12 cellular contexts compared by ENCODE assay signal in the genomic region with DNA sequence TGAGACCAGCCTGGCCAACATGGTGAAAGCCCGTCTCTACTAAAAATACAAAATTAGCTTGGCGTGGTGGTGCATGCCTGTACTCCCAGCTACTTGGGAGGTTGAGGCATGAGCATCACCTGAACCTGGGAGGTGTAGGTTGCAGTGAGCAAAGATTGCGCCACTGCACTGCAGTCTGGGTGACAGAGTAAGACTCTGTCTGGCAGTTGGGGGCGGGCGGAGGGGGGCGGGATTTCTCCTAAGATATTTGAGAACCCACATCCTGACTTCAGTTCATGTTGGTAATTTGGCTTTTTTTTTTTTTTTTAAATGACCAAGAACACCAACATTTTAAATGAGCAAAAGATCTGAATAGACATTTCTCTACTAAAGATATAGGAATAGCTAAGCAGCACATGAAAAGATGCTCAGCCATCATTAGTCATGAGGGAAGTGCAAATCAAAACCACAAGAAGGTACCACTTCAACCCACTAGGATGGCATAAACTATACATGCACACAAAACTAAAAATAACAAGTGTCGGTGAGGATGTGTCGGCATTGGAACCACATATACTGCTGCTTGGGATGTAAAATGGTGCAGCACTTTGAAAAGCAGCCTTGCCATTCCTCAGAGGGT.
DNase-seq lines count a peak whose midpoint lies in the region; ATAC-seq and TF ChIP-seq lines count a peak whose summit lies in the region.
"Had no signal": no experiment of that assay in that cellular context is flagged by ENCODE, and none has a peak within 500 bp of the region (broad histone marks: within the 10 kb centered on the region; RNA-seq: fewer than 3 reads in every experiment).

No MANE protein-coding gene starts in this region.

- H3K9me3 ChIP-seq in esophagus squamous epithelium (no peaks in the 10 kb centered on the region), uterus (no peaks in the 10 kb centered on the region)
- H3K9me3 ChIP-seq: heart right ventricle had no signal

- TF ChIP-seq CTCF in esophagus squamous epithelium (IDR thresholded peaks at IDR 0.05) (no peak), uterus (IDR thresholded peaks at IDR 0.05) (no peak)

- TF ChIP-seq POLR2A in esophagus squamous epithelium (IDR thresholded peaks at IDR 0.05) (no peak), uterus (IDR thresholded peaks at IDR 0.05) (no peak)

- intact Hi-C loops in esophagus squamous epithelium (cut with DNase I), result no loop called here
- intact Hi-C loops in uterus (cut with DNase I; ENCODE audit: low total_unique reads), result no loop called here

- peak; percentile 13 to 81 (median 51) for DNase-seq in T-helper 1 cell
- peak; percentile 56 for DNase-seq in activated T-cell treated with anti-CD3 and anti-CD28 coated beads for 48 hours (ENCODE audit: low read depth)
- DNase-seq in esophagus squamous epithelium (lab: John Stamatoyannopoulos, UW), result no peak
- DNase-seq in stimulated activated CD8-positive, alpha-beta memory T cell treated with anti-CD3 and anti-CD28 coated beads, Interleukin-12 subunit alpha, Interleukin-12 subunit beta, amount 100 ng/mL, for 24 hours (ENCODE audit: extremely low read depth), result peak; percentile 42
- DNase-seq in uterus, result no peak
- DNase-seq in SW 1271 (lab: John Stamatoyannopoulos, UW), result no peak
- DNase-seq: COR-L47, heart right ventricle, NCI-H748 treated with DMSO at 0.1 percent for 48 hours had no signal

- H3K36me3 ChIP-seq in esophagus squamous epithelium (peaks cover 0 to 51% (median 0%) of the 10 kb centered on the region in 3 donors), uterus (no peaks in the 10 kb centered on the region)

- peaks cover 0 to 36% (median 4%) of the 10 kb centered on the region in 3 donors for H3K4me1 ChIP-seq in esophagus squamous epithelium
- H3K4me1 ChIP-seq in uterus, result no peaks in the 10 kb centered on the region

- no peaks in the 10 kb centered on the region for H3K27me3 ChIP-seq in esophagus squamous epithelium
- H3K27me3 ChIP-seq in uterus, result no peaks in the 10 kb centered on the region
- H3K27me3 ChIP-seq: heart right ventricle had no signal

- WGBS in esophagus squamous epithelium, 2 donors, result 83 to 91% methylated on average over 8 of the region's 8 CpGs

- ATAC-seq in GM19035 (IDR thresholded peaks at IDR 0.05; ENCODE audit: unreplicated experiment), result no peak
- no peak for ATAC-seq in GM18868 (IDR thresholded peaks at IDR 0.05; ENCODE audit: unreplicated experiment)
- ATAC-seq: heart right ventricle had no signal

- peak overlapping the region in 1 of 4 donors; percentile 90 for H3K27ac ChIP-seq in esophagus squamous epithelium
- no peak overlapping the region for H3K27ac ChIP-seq in uterus
- H3K27ac ChIP-seq: KMS-11 had no signal

- H3K4me3 ChIP-seq in esophagus squamous epithelium, result peak overlapping the region; percentile 30 to 68 (median 54)
- no peak overlapping the region for H3K4me3 ChIP-seq in uterus

Comparison
In these comparisons a context has a peak if more than half of its experiments do, and no peak if none do; other contexts are left out.
1. DNase-seq: peak in T-helper 1 cell (5 of 5), activated T-cell treated with anti-CD3 and anti-CD28 coated beads for 48 hours (single experiment) and stimulated activated CD8-positive, alpha-beta memory T cell treated with anti-CD3 and anti-CD28 coated beads, Interleukin-12 subunit alpha, Interleukin-12 subunit beta, amount 100 ng/mL, for 24 hours (single experiment); none in esophagus squamous epithelium (single experiment), uterus (0 of 2) and SW 1271 (0 of 2).
2. H3K4me3 ChIP-seq: peak in esophagus squamous epithelium (4 of 4); none in uterus (0 of 2).